Comparison of ENCODE assay signal across 1 cellular context in the genomic region with DNA sequence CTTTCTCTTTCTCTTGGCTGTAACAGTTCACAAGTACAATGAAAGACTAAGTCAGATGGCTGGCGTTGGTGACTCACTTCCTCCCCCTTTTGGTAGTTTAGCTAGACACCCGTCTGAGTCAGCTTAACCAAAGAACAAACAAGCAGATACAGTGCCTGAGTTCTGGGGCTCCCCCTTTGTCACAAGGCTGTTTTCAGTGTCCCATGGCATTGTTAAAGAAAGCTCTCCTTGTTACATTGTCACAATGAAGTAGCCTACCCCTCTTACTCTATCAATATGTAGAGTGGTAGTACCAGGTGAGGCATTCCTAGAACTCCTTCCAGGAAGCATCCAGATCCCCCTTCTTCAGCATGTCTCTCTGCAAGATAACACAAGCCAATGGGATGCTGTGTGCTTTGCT.
TF ChIP-seq lines count a peak whose summit lies in the region.

No MANE protein-coding gene starts in this region.

TF ChIP-seq in IMR-90, 13 proteins besides CTCF, POLR2A, EP300 and RAD21:
- TF ChIP-seq FOS (IDR thresholded peaks at IDR 0.05; ENCODE audit: low read depth, low read length) (peak; percentile 93), SMC3 (IDR thresholded peaks at IDR 0.05; ENCODE audit: low read depth, low read length) (peak; percentile 33), BHLHE40 (IDR thresholded peaks at IDR 0.05; ENCODE audit: low read depth, low read length) (no peak), CEBPB (IDR thresholded peaks at IDR 0.05; ENCODE audit: low read depth, low read length) (no peak), RCOR1 (IDR thresholded peaks at IDR 0.05; ENCODE audit: insufficient replicate concordance, low read length) (no peak), MAFK (IDR thresholded peaks at IDR 0.05; ENCODE audit: low read depth, low read length) (peak; percentile 71), CHD1 (IDR thresholded peaks at IDR 0.05; ENCODE audit: low read depth, low read length) (no peak)
